In genomic region chr3:61371123-61371522, GRCh38 we compare ENCODE assay signal across 8 cellular contexts.
DNase-seq lines count a peak whose midpoint lies in the region; ATAC-seq and TF ChIP-seq lines count a peak whose summit lies in the region.

No MANE protein-coding gene starts in this region.

- no peaks in the 10 kb centered on the region for H3K9me3 ChIP-seq in OCI-LY3 (ENCODE audit: insufficient read depth, low read length)

- H3K9me3 Mint-ChIP-seq in Calu3 (ENCODE audit: low read depth, unreplicated experiment) = peaks cover 4% of the 10 kb centered on the region

- ATAC-seq in HG02759 (IDR thresholded peaks at IDR 0.05; ENCODE audit: unreplicated experiment) (no peak), GM19324 (IDR thresholded peaks at IDR 0.05; ENCODE audit: low FRiP score, unreplicated experiment) (no peak)

- H2AFZ ChIP-seq in OCI-LY3 (ENCODE audit: low read depth, low read length) = peak overlapping the region; percentile 19; the same call in 1 of the 2 replicates

- H3K27me3 ChIP-seq in OCI-LY3 (ENCODE audit: low read depth, low read length) = 0 out of 2 replicates have a peak, but pooled peaks cover 12% of the 10 kb centered on the region

- H3K4me1 ChIP-seq in OCI-LY3 (ENCODE audit: low read length) = peaks cover 4% of the 10 kb centered on the region

- no peak overlapping the region for H3K9ac ChIP-seq in OCI-LY3 (ENCODE audit: low read length)

- no peak for DNase-seq in Calu3
- peak; percentile 9 for DNase-seq in GM19240 (ENCODE audit: insufficient read length, low spot score)
- peak; percentile 3 for DNase-seq in fibroblast of villous mesenchyme (ENCODE audit: low read depth)
- DNase-seq in NCI-H1105 treated with DMSO at 0.1 percent for 48 hours (lab: John Stamatoyannopoulos, UW) = no peak
- no peak for DNase-seq in medulla oblongata (ENCODE audit: extremely low spot score)

- H3K27me3 Mint-ChIP-seq in Calu3 (ENCODE audit: unreplicated experiment) = no peaks in the 10 kb centered on the region

- BruUV-seq in Calu3 (replicated peaks; lab: Mats Ljungman, UMichigan) = no TSS peak

- TF ChIP-seq CTCF in Calu3 (IDR thresholded peaks at IDR 0.05; ENCODE audit: unreplicated experiment) (peak; percentile 39), OCI-LY3 (IDR thresholded peaks at IDR 0.05; ENCODE audit: low read depth, low read length) (peak; percentile 98), fibroblast of villous mesenchyme (IDR thresholded peaks at IDR 0.05; ENCODE audit: insufficient read depth, low read depth, low read length) (peak; percentile 48)

- H3K27ac Mint-ChIP-seq in Calu3 (ENCODE audit: unreplicated experiment) = no peak overlapping the region

- no peaks in the 10 kb centered on the region for H3K79me2 ChIP-seq in OCI-LY3 (ENCODE audit: low read length)

- intact Hi-C loops in Calu3 (cut with micrococcal nuclease; ENCODE audit: unreplicated experiment) = loop anchor here (10.0 kb wide), 1 partner anchor 786 kb away; no protein-coding TSS in a partner anchor

- H3K4me3 Mint-ChIP-seq in Calu3 (ENCODE audit: low read depth, unreplicated experiment) = no peak overlapping the region

- H3K4me1 Mint-ChIP-seq in Calu3 (ENCODE audit: low read depth, unreplicated experiment) = no peaks in the 10 kb centered on the region

- H3K27ac ChIP-seq in OCI-LY3 (ENCODE audit: low read length) = no peak overlapping the region

- H3K36me3 ChIP-seq in OCI-LY3 (replicated peaks; ENCODE audit: low read depth, low read length) = no peaks in the 10 kb centered on the region

- H3K4me3 ChIP-seq in OCI-LY3 (ENCODE audit: low read length) = peak overlapping the region; percentile 33
- H3K4me3 ChIP-seq in fibroblast of villous mesenchyme (ENCODE audit: low read depth, low read length) = no peak overlapping the region

- H3K36me3 Mint-ChIP-seq in Calu3 (ENCODE audit: insufficient read depth, unreplicated experiment) = no peaks in the 10 kb centered on the region

- CTCF ChIA-PET in Calu3 (lab: Charles Lee) = no interaction called here

- peak overlapping the region; percentile 38 for H3K4me2 ChIP-seq in OCI-LY3 (ENCODE audit: low read length)

- no peaks in the 10 kb centered on the region for H4K20me1 ChIP-seq in OCI-LY3 (ENCODE audit: insufficient read depth, low read length)

Comparison
In these comparisons a context has a peak if more than half of its experiments do, and no peak if none do; other contexts are left out.
1. DNase-seq: peak in GM19240 (single experiment) and fibroblast of villous mesenchyme (single experiment); none in Calu3 (single experiment), NCI-H1105 treated with DMSO at 0.1 percent for 48 hours (single experiment) and medulla oblongata (single experiment).
2. CTCF ChIP-seq: peak in every context shown above with its lines; median percentile 98 in OCI-LY3; 48 in fibroblast of villous mesenchyme; 39 in Calu3.